6 cellular contexts compared by ENCODE assay signal in the genomic region with DNA sequence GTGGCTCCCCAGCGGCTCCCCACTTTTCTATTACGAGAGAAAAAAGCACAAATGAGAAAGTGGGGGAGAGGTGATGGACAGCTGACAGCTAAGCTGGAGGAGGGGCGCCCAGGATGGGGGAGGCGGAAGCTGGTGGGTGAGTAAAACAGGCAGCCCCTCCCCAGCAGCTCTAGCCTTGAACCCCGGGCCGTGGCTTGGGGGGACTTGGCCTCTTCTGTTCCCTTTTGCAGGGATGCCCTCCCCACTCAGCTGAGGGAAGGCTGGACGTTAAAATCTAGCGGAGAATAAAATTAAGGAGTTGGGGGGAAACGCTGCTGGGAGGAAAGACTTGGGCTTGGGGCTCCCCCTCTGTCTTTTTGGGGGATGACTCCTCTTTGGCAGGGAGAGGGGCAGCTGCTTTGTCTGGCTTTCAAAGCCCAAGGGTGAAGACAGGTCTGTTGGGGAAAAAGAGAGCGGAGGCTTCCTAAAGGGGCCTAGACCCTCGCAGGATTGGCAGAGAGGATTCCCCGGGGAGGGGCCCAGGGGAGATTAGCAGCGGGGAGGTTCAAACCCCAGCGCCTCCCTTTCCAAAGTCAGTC. TPM values are rescaled to one million over a fixed set of nuclear protein-coding genes. Genes with fewer than 3 reads are reported as not detected.
DNase-seq lines count a peak whose midpoint lies in the region; ATAC-seq and TF ChIP-seq lines count a peak whose summit lies in the region.

No MANE protein-coding gene starts in this region.

- no peaks in the 10 kb centered on the region for H3K27me3 ChIP-seq in Peyer's patch
- H3K27me3 ChIP-seq in subcutaneous abdominal adipose tissue (ENCODE audit: control insufficient read depth in 5 of 5, insufficient read depth in 4 of 5, low read length in 5 of 5), result no peaks in the 10 kb centered on the region

- no peak for TF ChIP-seq CTCF in Peyer's patch (IDR thresholded peaks at IDR 0.05)
- peak; percentile 2 for TF ChIP-seq CTCF in fibroblast of villous mesenchyme (IDR thresholded peaks at IDR 0.05; ENCODE audit: insufficient read depth, low read depth, low read length)

- DNase-seq in Peyer's patch, result peak; percentile 63 to 74 (median 64)
- DNase-seq in fibroblast of villous mesenchyme (ENCODE audit: low read depth), result no peak
- no peak for DNase-seq in AML-193 (lab: John Stamatoyannopoulos, UW)
- DNase-seq in NCI-H774 (lab: John Stamatoyannopoulos, UW), result no peak

- peak overlapping the region; percentile 66 to 99 (median 88) for H3K4me3 ChIP-seq in Peyer's patch
- peak overlapping the region; percentile 83 for H3K4me3 ChIP-seq in fibroblast of villous mesenchyme (ENCODE audit: low read depth, low read length)
- peak overlapping the region; percentile 75 to 83 (median 80) for H3K4me3 ChIP-seq in subcutaneous abdominal adipose tissue (ENCODE audit: low read depth in 1 of 5, low read length in 5 of 5)

- H3K9ac ChIP-seq in subcutaneous abdominal adipose tissue (ENCODE audit: low read length in 5 of 5), result peak overlapping the region in 3 of 5 donors; percentile 71 to 90 (median 85)

- peaks cover 0 to 19% (median 0%) of the 10 kb centered on the region in 3 donors for H3K36me3 ChIP-seq in Peyer's patch
- peaks cover 0 to 25% (median 18%) of the 10 kb centered on the region in 5 donors for H3K36me3 ChIP-seq in subcutaneous abdominal adipose tissue (ENCODE audit: control insufficient read depth in 5 of 5, insufficient read depth in 5 of 5, low read length in 5 of 5)

- H3K9me3 ChIP-seq in Peyer's patch (peaks cover 0 to 6% (median 0%) of the 10 kb centered on the region in 4 donors), subcutaneous abdominal adipose tissue (ENCODE audit: control insufficient read depth in 5 of 5, low read length in 5 of 5) (peaks cover 0 to 9% (median 8%) of the 10 kb centered on the region in 5 donors)

- ATAC-seq in GM21528 (IDR thresholded peaks at IDR 0.05; ENCODE audit: low FRiP score, unreplicated experiment), result peak; percentile 20

- TF ChIP-seq POLR2A in Peyer's patch (IDR thresholded peaks at IDR 0.05), result no peak

- H3K4me1 ChIP-seq in Peyer's patch (peaks cover 0 to 12% (median 6%) of the 10 kb centered on the region in 4 donors), subcutaneous abdominal adipose tissue (ENCODE audit: control insufficient read depth in 5 of 5, insufficient read depth in 5 of 5, low read length in 5 of 5) (peaks cover 0 to 21% (median 15%) of the 10 kb centered on the region in 5 donors)

- H3K27ac ChIP-seq in Peyer's patch (peak overlapping the region; percentile 81 to 99 (median 96)), subcutaneous abdominal adipose tissue (ENCODE audit: low read depth, low read length) (peak overlapping the region; percentile 92)

RNA-seq across cellular contexts. Expression of gene SAMD1, which starts 1.4 kb away (rescaled TPM):
- total RNA-seq in Peyer's patch (10 to 100 TPM; 28.9 to 64.4 (median 33.9) TPM), fibroblast of villous mesenchyme (23.3 and 24.2 TPM in 2 replicates)

RNA-seq across cellular contexts. Expression of gene C19orf67, which starts 6.4 kb away (rescaled TPM):
- total RNA-seq in Peyer's patch (not detected), fibroblast of villous mesenchyme (not detected in 2 replicates)

RNA-seq across cellular contexts. Expression of gene MISP3, which starts 19.4 kb away (rescaled TPM):
- total RNA-seq in Peyer's patch, result 10 to 100 TPM; 25.6 to 58.5 (median 40.7) TPM
- under 0.01 and 0.32 TPM in 2 replicates for total RNA-seq in fibroblast of villous mesenchyme

RNA-seq across cellular contexts. Expression of gene PRKACA, which starts 25.6 kb away (rescaled TPM):
- 10 to 100 TPM; 18.2 to 39.8 (median 30.0) TPM for total RNA-seq in Peyer's patch
- 50.1 and 50.3 TPM in 2 replicates for total RNA-seq in fibroblast of villous mesenchyme

RNA-seq across cellular contexts. Expression of gene PALM3, which starts 30.1 kb away (rescaled TPM):
- total RNA-seq in Peyer's patch (under 1 TPM in 2 of 4 donors, not detected in 2; 0.53 to 0.54 TPM), fibroblast of villous mesenchyme (under 0.01 TPM in 1 of 2 replicates, not detected in the other)

Comparison
In these comparisons a context has a peak if more than half of its experiments do, and no peak if none do; other contexts are left out.
1. DNase-seq: peak in Peyer's patch (3 of 3); none in fibroblast of villous mesenchyme (single experiment), AML-193 (0 of 2) and NCI-H774 (single experiment).
2. RNA of gene MISP3, which starts 19.4 kb away (total RNA-seq): 25.6 to 58.5 TPM in Peyer's patch; under 0.01 to 0.32 TPM in fibroblast of villous mesenchyme; every median in the first group is over 10 times any median in the second.
3. Peak in every context shown above with its lines, with median percentiles within 50 percentile points of each other: H3K4me3 ChIP-seq.